9 cellular contexts compared by ENCODE assay signal in the genomic region with DNA sequence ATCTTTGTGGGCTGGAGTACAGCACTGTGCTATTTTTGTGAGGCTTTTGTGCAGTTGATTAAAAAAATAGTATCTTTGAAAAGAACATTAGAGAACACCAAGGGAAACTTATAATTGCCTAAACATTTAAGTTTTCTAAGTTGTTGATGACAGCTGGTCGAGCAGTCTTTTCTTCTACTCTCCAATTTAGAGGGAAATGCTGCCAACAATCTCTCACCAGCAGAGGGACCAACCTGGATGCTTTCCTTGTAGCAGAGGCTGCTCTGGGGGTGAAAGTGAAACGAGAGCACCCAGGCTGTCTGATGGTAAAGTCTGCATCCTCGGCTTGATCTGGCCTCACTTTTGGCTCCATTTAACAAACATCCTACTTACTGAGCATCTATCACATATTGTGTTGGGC.
DNase-seq lines count a peak whose midpoint lies in the region; ATAC-seq lines count a peak whose summit lies in the region.
"Had no signal": no experiment of that assay in that cellular context is flagged by ENCODE, and none has a peak within 500 bp of the region (broad histone marks: within the 10 kb centered on the region; RNA-seq: fewer than 3 reads in every experiment).

No MANE protein-coding gene starts in this region.

- intact Hi-C loops in head of caudate nucleus (cut with DNase I), result no loop called here
- intact Hi-C loops in sciatic nerve (cut with DNase I), result no loop called here

- no peak overlapping the region for H3K4me3 Mint-ChIP-seq in activated naive CD8-positive, alpha-beta T cell treated with anti-CD3 and anti-CD28 coated beads for 36 hours

- no peaks in the 10 kb centered on the region for H3K27me3 Mint-ChIP-seq in activated naive CD8-positive, alpha-beta T cell treated with anti-CD3 and anti-CD28 coated beads for 36 hours

- no peak overlapping the region for H3K27ac Mint-ChIP-seq in activated naive CD8-positive, alpha-beta T cell treated with anti-CD3 and anti-CD28 coated beads for 36 hours

- H3K4me1 Mint-ChIP-seq in activated naive CD8-positive, alpha-beta T cell treated with anti-CD3 and anti-CD28 coated beads for 36 hours, result no peaks in the 10 kb centered on the region

- no peak overlapping the region for H3K4me3 ChIP-seq in H7 (ENCODE audit: insufficient read depth, low read depth, low read length)
- H3K4me3 ChIP-seq: K562 had no signal

- ATAC-seq in GM18519 (IDR thresholded peaks at IDR 0.05; ENCODE audit: low FRiP score, unreplicated experiment), result peak; percentile 89
- ATAC-seq in sciatic nerve, result no peak
- ATAC-seq: K562 had no signal

- H3K36me3 Mint-ChIP-seq in activated naive CD8-positive, alpha-beta T cell treated with anti-CD3 and anti-CD28 coated beads for 36 hours, result no peaks in the 10 kb centered on the region

- H3K27me3 ChIP-seq in H7 (ENCODE audit: control insufficient read depth, insufficient read depth, low read length), result no peaks in the 10 kb centered on the region

- H3K36me3 ChIP-seq in H7 (replicated peaks; ENCODE audit: control insufficient read depth, insufficient read depth, low read length), result no peaks in the 10 kb centered on the region

- DNase-seq in H7 (peak; percentile 38), NCI-H1105 treated with DMSO at 0.1 percent for 48 hours (lab: John Stamatoyannopoulos, UW) (peak; percentile 6), head of caudate nucleus (peak in 24 of 42 donors; percentile 3 to 45 (median 16)), sciatic nerve (ENCODE audit: low spot score) (no peak), NCI-H187 (lab: John Stamatoyannopoulos, UW) (no peak), OCI-M2 (lab: John Stamatoyannopoulos, UW; ENCODE audit: unreplicated experiment) (no peak)
- no peak for DNase-seq in activated naive CD8-positive, alpha-beta T cell treated with anti-CD3 and anti-CD28 coated beads for 36 hours

- H3K9me3 Mint-ChIP-seq in activated naive CD8-positive, alpha-beta T cell treated with anti-CD3 and anti-CD28 coated beads for 36 hours, result no peaks in the 10 kb centered on the region

Comparison
In these comparisons a context has a peak if more than half of its experiments do, and no peak if none do; other contexts are left out.
1. DNase-seq: peak in H7 (single experiment), NCI-H1105 treated with DMSO at 0.1 percent for 48 hours (single experiment) and head of caudate nucleus (24 of 42); none in sciatic nerve (single experiment), NCI-H187 (0 of 2), activated naive CD8-positive, alpha-beta T cell treated with anti-CD3 and anti-CD28 coated beads for 36 hours (single experiment) and OCI-M2 (single experiment).